ENCODE assay signal across 15 cellular contexts in genomic region chr5:2519153-2519552, GRCh38.
A peak's percentile ranks its signal among the peaks of the same experiment; 100 is the strongest.
DNase-seq lines count a peak whose midpoint lies in the region; ATAC-seq and TF ChIP-seq lines count a peak whose summit lies in the region.
"Had no signal": no experiment of that assay in that cellular context is flagged by ENCODE, and none has a peak within 500 bp of the region (broad histone marks: within the 10 kb centered on the region; RNA-seq: fewer than 3 reads in every experiment).

No MANE protein-coding gene starts in this region.

- H3K27ac ChIP-seq in neural progenitor cell, result no peak overlapping the region
- no peak overlapping the region for H3K27ac ChIP-seq in uterus
- H3K27ac ChIP-seq: GM23248 had no signal

- DNase-seq in H7 (peak; percentile 26), chondrocyte (ENCODE audit: low spot score) (peak; percentile 47), neural progenitor cell (ENCODE audit: low spot score) (no peak), uterus (no peak), natural killer cell (no peak), NCI-H446 (lab: John Stamatoyannopoulos, UW) (no peak)
- DNase-seq: ACHN; BE2C; CD4-positive, alpha-beta memory T cell; DMS153; DMS79; GDM1; GM23248; HCEC 1CT had no signal

- no peak overlapping the region for H2AFZ ChIP-seq in neural progenitor cell (replicated peaks)
- H2AFZ ChIP-seq: GM23248 had no signal

- H3K4me3 Mint-ChIP-seq in chondrocyte (ENCODE audit: unreplicated experiment) (no peak overlapping the region), neural progenitor cell (no peak overlapping the region), natural killer cell (no peak overlapping the region)
- H3K4me3 Mint-ChIP-seq: CD14-positive monocyte had no signal

- no peak overlapping the region for H3K27ac Mint-ChIP-seq in chondrocyte (ENCODE audit: unreplicated experiment)
- H3K27ac Mint-ChIP-seq in neural progenitor cell, result peak overlapping the region; percentile 91
- H3K27ac Mint-ChIP-seq in natural killer cell, result no peak overlapping the region
- H3K27ac Mint-ChIP-seq: CD14-positive monocyte had no signal

- H3K79me2 ChIP-seq in neural progenitor cell (ENCODE audit: low read depth), result no peaks in the 10 kb centered on the region

- no peak for TF ChIP-seq POLR2A in uterus (IDR thresholded peaks at IDR 0.05)

- H3K27me3 ChIP-seq in H7 (ENCODE audit: control insufficient read depth, insufficient read depth, low read length) (no peaks in the 10 kb centered on the region), neural progenitor cell (no peaks in the 10 kb centered on the region), uterus (no peaks in the 10 kb centered on the region)
- H3K27me3 ChIP-seq: BE2C had no signal

- intact Hi-C loops in uterus (cut with DNase I; ENCODE audit: low total_unique reads), result no loop called here
- intact Hi-C loops in natural killer cell (cut with micrococcal nuclease), result no loop called here

- TF ChIP-seq CTCF in chondrocyte (IDR thresholded peaks at IDR 0.05), result no peak
- TF ChIP-seq CTCF in neural progenitor cell (IDR thresholded peaks at IDR 0.05), result no peak
- no peak for TF ChIP-seq CTCF in uterus (IDR thresholded peaks at IDR 0.05)
- TF ChIP-seq CTCF in natural killer cell (IDR thresholded peaks at IDR 0.05), result no peak

- no peak for ATAC-seq in natural killer cell

- no peaks in the 10 kb centered on the region for H4K20me1 ChIP-seq in neural progenitor cell (ENCODE audit: low read depth)

- H3K9me3 ChIP-seq in neural progenitor cell (ENCODE audit: low read depth) (no peaks in the 10 kb centered on the region), uterus (no peaks in the 10 kb centered on the region)
- H3K9me3 ChIP-seq: BE2C had no signal

- no peaks in the 10 kb centered on the region for H3K36me3 Mint-ChIP-seq in chondrocyte (ENCODE audit: low read depth)
- H3K36me3 Mint-ChIP-seq in neural progenitor cell, result no peaks in the 10 kb centered on the region
- H3K36me3 Mint-ChIP-seq in natural killer cell, result no peaks in the 10 kb centered on the region
- H3K36me3 Mint-ChIP-seq: CD14-positive monocyte; CD4-positive, alpha-beta memory T cell had no signal

- H3K4me1 ChIP-seq in neural progenitor cell (peaks cover 21% of the 10 kb centered on the region), uterus (no peaks in the 10 kb centered on the region)
- H3K4me1 ChIP-seq: BE2C had no signal

- H3K4me2 ChIP-seq in neural progenitor cell, result no peak overlapping the region

- H3K36me3 ChIP-seq in H7 (replicated peaks; ENCODE audit: control insufficient read depth, insufficient read depth, low read length) (no peaks in the 10 kb centered on the region), neural progenitor cell (no peaks in the 10 kb centered on the region), uterus (no peaks in the 10 kb centered on the region)
- H3K36me3 ChIP-seq: BE2C had no signal

- no peaks in the 10 kb centered on the region for H3F3A ChIP-seq in neural progenitor cell (ENCODE audit: low read depth)

- H3K4me3 ChIP-seq in H7 (ENCODE audit: insufficient read depth, low read depth, low read length) (no peak overlapping the region), neural progenitor cell (no peak overlapping the region), uterus (no peak overlapping the region)
- H3K4me3 ChIP-seq: GM23248 had no signal

- H3K27me3 Mint-ChIP-seq in chondrocyte (ENCODE audit: low read depth) (peaks cover 3% of the 10 kb centered on the region), neural progenitor cell (ENCODE audit: insufficient read depth, low read depth) (peaks cover 7% of the 10 kb centered on the region), natural killer cell (ENCODE audit: low read depth in 2 of 2) (no peaks in the 10 kb centered on the region)

- H3K9me3 Mint-ChIP-seq in chondrocyte (ENCODE audit: low read depth), result no peaks in the 10 kb centered on the region
- H3K9me3 Mint-ChIP-seq in neural progenitor cell, result peaks cover 2% of the 10 kb centered on the region
- H3K9me3 Mint-ChIP-seq in natural killer cell, result no peaks in the 10 kb centered on the region

- no peak overlapping the region for H3K9ac ChIP-seq in neural progenitor cell
- H3K9ac ChIP-seq: GM23248 had no signal

- H3K4me1 Mint-ChIP-seq in chondrocyte (ENCODE audit: low read depth) (no peaks in the 10 kb centered on the region), neural progenitor cell (peaks cover 58% of the 10 kb centered on the region), natural killer cell (no peaks in the 10 kb centered on the region)
- H3K4me1 Mint-ChIP-seq: CD14-positive monocyte; CD4-positive, alpha-beta memory T cell had no signal

Comparison
In these comparisons a context has a peak if more than half of its experiments do, and no peak if none do; other contexts are left out.
1. DNase-seq: peak in H7 (single experiment) and chondrocyte (single experiment); none in neural progenitor cell (single experiment), uterus (0 of 2), natural killer cell (single experiment) and NCI-H446 (0 of 2).